Comparison of ENCODE assay signal across 19 cellular contexts in genomic region chr12:95164656-95165055, GRCh38. TPM values are rescaled to one million over a fixed set of nuclear protein-coding genes. Genes with fewer than 3 reads are reported as not detected.
DNase-seq lines count a peak whose midpoint lies in the region; ATAC-seq and TF ChIP-seq lines count a peak whose summit lies in the region.
"Had no signal": no experiment of that assay in that cellular context is flagged by ENCODE, and none has a peak within 500 bp of the region (broad histone marks: within the 10 kb centered on the region; RNA-seq: fewer than 3 reads in every experiment).

No MANE protein-coding gene starts in this region.

- H3K4me2 ChIP-seq in PC-3 (ENCODE audit: low read length), result no peak overlapping the region

- H3K27me3 ChIP-seq in rectal smooth muscle tissue (ENCODE audit: control insufficient read depth, insufficient read depth, low read length) (no peaks in the 10 kb centered on the region), PC-3 (ENCODE audit: low read length) (no peaks in the 10 kb centered on the region)
- H3K27me3 ChIP-seq: cardiac muscle cell, SJSA1, tibial artery had no signal

- H3K4me3 ChIP-seq in fibroblast of the aortic adventitia (ENCODE audit: low read depth, low read length), result no peak overlapping the region
- peak overlapping the region; percentile 51 for H3K4me3 ChIP-seq in rectal smooth muscle tissue (ENCODE audit: low read length)
- H3K4me3 ChIP-seq in PC-3 (ENCODE audit: low read length), result no peak overlapping the region
- H3K4me3 ChIP-seq: cardiac muscle cell, SJSA1 had no signal

- H3K9ac ChIP-seq in rectal smooth muscle tissue (ENCODE audit: low read length), result no peak overlapping the region
- H3K9ac ChIP-seq in PC-3 (ENCODE audit: low read length), result no peak overlapping the region

- no TSS peak for BruUV-seq in PC-3 (replicated peaks; lab: Mats Ljungman, UMichigan)

- CTCF ChIA-PET in PC-3 (lab: Charles Lee), result no interaction called here

- H3K36me3 ChIP-seq in rectal smooth muscle tissue (ENCODE audit: control insufficient read depth, insufficient read depth, low read length) (no peaks in the 10 kb centered on the region), PC-3 (ENCODE audit: low read depth, low read length) (no peaks in the 10 kb centered on the region)
- H3K36me3 ChIP-seq: cardiac muscle cell, SJSA1 had no signal

- intact Hi-C loops in PC-3 (cut with micrococcal nuclease), result no loop called here

- no peaks in the 10 kb centered on the region for H3F3A ChIP-seq in PC-3 (ENCODE audit: low read length, unreplicated experiment)

- no peak for TF ChIP-seq CTCF in fibroblast of the aortic adventitia (IDR thresholded peaks at IDR 0.05; ENCODE audit: insufficient read depth, low read length)
- TF ChIP-seq CTCF in PC-3 (conservative IDR thresholded peaks at IDR 0.05; ENCODE audit: low read depth, low read length), result no peak

- peak; percentile 68 for ATAC-seq in SK-N-SH treated with all-trans-retinoic acid at 6 μM for 48 hours
- ATAC-seq in HG03108 (IDR thresholded peaks at IDR 0.05; ENCODE audit: unreplicated experiment), result no peak
- no peak for ATAC-seq in GM18517 (IDR thresholded peaks at IDR 0.05; ENCODE audit: unreplicated experiment)
- ATAC-seq in PC-3, result no peak
- ATAC-seq: activated T-cell treated with anti-CD3 and anti-CD28 coated beads, Interleukin-2, amount 50 U/mL, for 72 hours had no signal

- DNase-seq in EH (ENCODE audit: low read depth), result peak; percentile 46
- peak; percentile 54 for DNase-seq in fibroblast of the aortic adventitia (ENCODE audit: low read depth)
- DNase-seq in activated effector memory CD4-positive, alpha-beta T cell treated with anti-CD3 and anti-CD28 coated beads, Interleukin-2, amount 50 U/mL, for 16 hours, result no peak
- no peak for DNase-seq in PC-3
- DNase-seq: activated T-cell treated with anti-CD3 and anti-CD28 coated beads, Interleukin-2, amount 50 U/mL, for 72 hours; CD8-positive, alpha-beta memory T cell; islet precursor cell; NCI-H1105 treated with DMSO at 0.1 percent for 48 hours; NCI-H69; retina; stimulated activated naive CD4-positive, alpha-beta T cell; T-helper 9 cell; tibial artery had no signal

- no peaks in the 10 kb centered on the region for H3K9me2 ChIP-seq in PC-3 (replicated peaks; ENCODE audit: low read length)

- peaks cover 3% of the 10 kb centered on the region; the same call in 1 of the 2 replicates for H3K79me2 ChIP-seq in PC-3 (ENCODE audit: low read length)

- POLR2A ChIA-PET in PC-3 (lab: Charles Lee; ENCODE audit: unreplicated experiment), result interaction anchor here (0.6 kb wide), 1 partner anchor 53 kb away, joined by 3 read pairs; the partner anchor contains the start of genes FGD6 and VEZT

- H2AFZ ChIP-seq in PC-3 (ENCODE audit: low read length), result no peak overlapping the region

- no peaks in the 10 kb centered on the region for H3K9me3 ChIP-seq in PC-3 (ENCODE audit: low read length)
- H3K9me3 ChIP-seq: SJSA1, tibial artery had no signal

- H3K27ac ChIP-seq in rectal smooth muscle tissue (ENCODE audit: low read depth, low read length), result no peak overlapping the region
- H3K27ac ChIP-seq in PC-3 (ENCODE audit: low read length), result no peak overlapping the region
- H3K27ac ChIP-seq: cardiac muscle cell, SJSA1, tibial artery had no signal

- H4K20me1 ChIP-seq in PC-3 (ENCODE audit: low read length), result no peaks in the 10 kb centered on the region

- H3K4me1 ChIP-seq in rectal smooth muscle tissue (ENCODE audit: control insufficient read depth, insufficient read depth, low read length), result peaks cover 11% of the 10 kb centered on the region
- H3K4me1 ChIP-seq in PC-3 (ENCODE audit: insufficient read depth, low read length), result peaks cover 14% of the 10 kb centered on the region; the same call in 1 of the 2 replicates
- H3K4me1 ChIP-seq: tibial artery had no signal

TF ChIP-seq in SK-N-SH treated with all-trans-retinoic acid at 6 μM for 48 hours, 23 proteins besides CTCF, POLR2A, EP300 and RAD21:
- no peak for TF ChIP-seq ESRRG (CRISPR knock-in tag; IDR thresholded peaks at IDR 0.05)
- peak; percentile 31; the same call in 1 of the 2 replicates for TF ChIP-seq ISL1 (CRISPR knock-in tag; IDR thresholded peaks at IDR 0.05)

RNA-seq across cellular contexts. Expression of gene FGD6, which starts 52.6 kb away (rescaled TPM):
- total RNA-seq in fibroblast of the aortic adventitia (ENCODE audit: low replicate concordance) (12.5 and 13.1 TPM in 2 replicates), PC-3 (2014; rRNA removed) (14.2 and 14.3 TPM in 2 replicates)

RNA-seq across cellular contexts. Expression of gene VEZT, which starts 53.0 kb away (rescaled TPM):
- 31.4 and 98.6 TPM in 2 replicates for total RNA-seq in fibroblast of the aortic adventitia (ENCODE audit: low replicate concordance)
- 83.6 and 85.9 TPM in 2 replicates for total RNA-seq in PC-3 (2014; rRNA removed)

Comparison
In these comparisons a context has a peak if more than half of its experiments do, and no peak if none do; other contexts are left out.
1. DNase-seq: peak in EH (single experiment) and fibroblast of the aortic adventitia (single experiment); none in activated effector memory CD4-positive, alpha-beta T cell treated with anti-CD3 and anti-CD28 coated beads, Interleukin-2, amount 50 U/mL, for 16 hours (single experiment) and PC-3 (single experiment).